In the genomic region with DNA sequence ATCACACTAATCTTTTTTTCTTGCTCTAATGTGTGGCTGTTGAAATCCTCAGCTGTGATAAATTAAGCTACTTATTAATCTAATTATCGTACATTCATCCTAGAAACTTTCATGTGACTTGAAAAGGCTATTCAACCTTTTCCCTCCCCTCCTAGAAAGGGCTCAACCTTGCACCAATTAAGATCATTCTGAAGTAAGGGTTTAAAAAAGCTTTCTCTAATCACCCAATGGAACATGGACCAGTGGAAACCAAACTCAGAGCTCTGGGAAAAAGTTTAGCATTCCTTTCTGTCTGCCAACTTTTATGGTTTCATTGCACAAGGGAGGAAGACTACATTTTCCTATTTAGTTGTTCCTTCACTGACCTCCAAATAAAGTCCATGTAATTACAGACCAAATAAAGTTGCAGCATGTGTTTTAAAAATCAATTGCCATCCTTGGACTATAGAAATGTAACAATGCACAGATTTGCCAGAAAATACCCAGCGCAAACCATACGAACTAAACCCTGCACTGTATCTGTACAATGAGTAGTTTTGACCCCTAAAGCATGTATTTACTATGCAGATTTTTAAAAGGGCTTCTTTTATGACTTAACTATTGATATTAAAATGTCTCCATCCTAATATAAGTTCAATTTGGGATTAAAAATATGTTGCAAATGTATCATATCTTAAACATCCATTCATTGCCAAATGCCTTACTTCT, we compare ENCODE assay signal across 1 cellular context.
TF ChIP-seq lines count a peak whose summit lies in the region.

No MANE protein-coding gene starts in this region.

TF ChIP-seq in GM23338, 12 proteins besides CTCF, POLR2A, EP300 and RAD21 (continued from another document):
- no peak for TF ChIP-seq NANOG (IDR thresholded peaks at IDR 0.05; ENCODE audit: borderline replicate concordance)
- TF ChIP-seq EZH2 (IDR thresholded peaks at IDR 0.05; ENCODE audit: low read depth, unreplicated experiment), result no peak
- no peak for TF ChIP-seq JUNB (IDR thresholded peaks at IDR 0.05; ENCODE audit: unreplicated experiment)
- TF ChIP-seq, protein P1, sequence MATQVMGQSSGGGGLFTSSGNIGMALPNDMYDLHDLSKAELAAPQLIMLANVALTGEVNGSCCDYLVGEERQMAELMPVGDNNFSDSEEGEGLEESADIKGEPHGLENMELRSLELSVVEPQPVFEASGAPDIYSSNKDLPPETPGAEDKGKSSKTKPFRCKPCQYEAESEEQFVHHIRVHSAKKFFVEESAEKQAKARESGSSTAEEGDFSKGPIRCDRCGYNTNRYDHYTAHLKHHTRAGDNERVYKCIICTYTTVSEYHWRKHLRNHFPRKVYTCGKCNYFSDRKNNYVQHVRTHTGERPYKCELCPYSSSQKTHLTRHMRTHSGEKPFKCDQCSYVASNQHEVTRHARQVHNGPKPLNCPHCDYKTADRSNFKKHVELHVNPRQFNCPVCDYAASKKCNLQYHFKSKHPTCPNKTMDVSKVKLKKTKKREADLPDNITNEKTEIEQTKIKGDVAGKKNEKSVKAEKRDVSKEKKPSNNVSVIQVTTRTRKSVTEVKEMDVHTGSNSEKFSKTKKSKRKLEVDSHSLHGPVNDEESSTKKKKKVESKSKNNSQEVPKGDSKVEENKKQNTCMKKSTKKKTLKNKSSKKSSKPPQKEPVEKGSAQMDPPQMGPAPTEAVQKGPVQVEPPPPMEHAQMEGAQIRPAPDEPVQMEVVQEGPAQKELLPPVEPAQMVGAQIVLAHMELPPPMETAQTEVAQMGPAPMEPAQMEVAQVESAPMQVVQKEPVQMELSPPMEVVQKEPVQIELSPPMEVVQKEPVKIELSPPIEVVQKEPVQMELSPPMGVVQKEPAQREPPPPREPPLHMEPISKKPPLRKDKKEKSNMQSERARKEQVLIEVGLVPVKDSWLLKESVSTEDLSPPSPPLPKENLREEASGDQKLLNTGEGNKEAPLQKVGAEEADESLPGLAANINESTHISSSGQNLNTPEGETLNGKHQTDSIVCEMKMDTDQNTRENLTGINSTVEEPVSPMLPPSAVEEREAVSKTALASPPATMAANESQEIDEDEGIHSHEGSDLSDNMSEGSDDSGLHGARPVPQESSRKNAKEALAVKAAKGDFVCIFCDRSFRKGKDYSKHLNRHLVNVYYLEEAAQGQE (IDR thresholded peaks at IDR 0.05; ENCODE audit: unreplicated experiment), result no peak
- TF ChIP-seq, protein P2, sequence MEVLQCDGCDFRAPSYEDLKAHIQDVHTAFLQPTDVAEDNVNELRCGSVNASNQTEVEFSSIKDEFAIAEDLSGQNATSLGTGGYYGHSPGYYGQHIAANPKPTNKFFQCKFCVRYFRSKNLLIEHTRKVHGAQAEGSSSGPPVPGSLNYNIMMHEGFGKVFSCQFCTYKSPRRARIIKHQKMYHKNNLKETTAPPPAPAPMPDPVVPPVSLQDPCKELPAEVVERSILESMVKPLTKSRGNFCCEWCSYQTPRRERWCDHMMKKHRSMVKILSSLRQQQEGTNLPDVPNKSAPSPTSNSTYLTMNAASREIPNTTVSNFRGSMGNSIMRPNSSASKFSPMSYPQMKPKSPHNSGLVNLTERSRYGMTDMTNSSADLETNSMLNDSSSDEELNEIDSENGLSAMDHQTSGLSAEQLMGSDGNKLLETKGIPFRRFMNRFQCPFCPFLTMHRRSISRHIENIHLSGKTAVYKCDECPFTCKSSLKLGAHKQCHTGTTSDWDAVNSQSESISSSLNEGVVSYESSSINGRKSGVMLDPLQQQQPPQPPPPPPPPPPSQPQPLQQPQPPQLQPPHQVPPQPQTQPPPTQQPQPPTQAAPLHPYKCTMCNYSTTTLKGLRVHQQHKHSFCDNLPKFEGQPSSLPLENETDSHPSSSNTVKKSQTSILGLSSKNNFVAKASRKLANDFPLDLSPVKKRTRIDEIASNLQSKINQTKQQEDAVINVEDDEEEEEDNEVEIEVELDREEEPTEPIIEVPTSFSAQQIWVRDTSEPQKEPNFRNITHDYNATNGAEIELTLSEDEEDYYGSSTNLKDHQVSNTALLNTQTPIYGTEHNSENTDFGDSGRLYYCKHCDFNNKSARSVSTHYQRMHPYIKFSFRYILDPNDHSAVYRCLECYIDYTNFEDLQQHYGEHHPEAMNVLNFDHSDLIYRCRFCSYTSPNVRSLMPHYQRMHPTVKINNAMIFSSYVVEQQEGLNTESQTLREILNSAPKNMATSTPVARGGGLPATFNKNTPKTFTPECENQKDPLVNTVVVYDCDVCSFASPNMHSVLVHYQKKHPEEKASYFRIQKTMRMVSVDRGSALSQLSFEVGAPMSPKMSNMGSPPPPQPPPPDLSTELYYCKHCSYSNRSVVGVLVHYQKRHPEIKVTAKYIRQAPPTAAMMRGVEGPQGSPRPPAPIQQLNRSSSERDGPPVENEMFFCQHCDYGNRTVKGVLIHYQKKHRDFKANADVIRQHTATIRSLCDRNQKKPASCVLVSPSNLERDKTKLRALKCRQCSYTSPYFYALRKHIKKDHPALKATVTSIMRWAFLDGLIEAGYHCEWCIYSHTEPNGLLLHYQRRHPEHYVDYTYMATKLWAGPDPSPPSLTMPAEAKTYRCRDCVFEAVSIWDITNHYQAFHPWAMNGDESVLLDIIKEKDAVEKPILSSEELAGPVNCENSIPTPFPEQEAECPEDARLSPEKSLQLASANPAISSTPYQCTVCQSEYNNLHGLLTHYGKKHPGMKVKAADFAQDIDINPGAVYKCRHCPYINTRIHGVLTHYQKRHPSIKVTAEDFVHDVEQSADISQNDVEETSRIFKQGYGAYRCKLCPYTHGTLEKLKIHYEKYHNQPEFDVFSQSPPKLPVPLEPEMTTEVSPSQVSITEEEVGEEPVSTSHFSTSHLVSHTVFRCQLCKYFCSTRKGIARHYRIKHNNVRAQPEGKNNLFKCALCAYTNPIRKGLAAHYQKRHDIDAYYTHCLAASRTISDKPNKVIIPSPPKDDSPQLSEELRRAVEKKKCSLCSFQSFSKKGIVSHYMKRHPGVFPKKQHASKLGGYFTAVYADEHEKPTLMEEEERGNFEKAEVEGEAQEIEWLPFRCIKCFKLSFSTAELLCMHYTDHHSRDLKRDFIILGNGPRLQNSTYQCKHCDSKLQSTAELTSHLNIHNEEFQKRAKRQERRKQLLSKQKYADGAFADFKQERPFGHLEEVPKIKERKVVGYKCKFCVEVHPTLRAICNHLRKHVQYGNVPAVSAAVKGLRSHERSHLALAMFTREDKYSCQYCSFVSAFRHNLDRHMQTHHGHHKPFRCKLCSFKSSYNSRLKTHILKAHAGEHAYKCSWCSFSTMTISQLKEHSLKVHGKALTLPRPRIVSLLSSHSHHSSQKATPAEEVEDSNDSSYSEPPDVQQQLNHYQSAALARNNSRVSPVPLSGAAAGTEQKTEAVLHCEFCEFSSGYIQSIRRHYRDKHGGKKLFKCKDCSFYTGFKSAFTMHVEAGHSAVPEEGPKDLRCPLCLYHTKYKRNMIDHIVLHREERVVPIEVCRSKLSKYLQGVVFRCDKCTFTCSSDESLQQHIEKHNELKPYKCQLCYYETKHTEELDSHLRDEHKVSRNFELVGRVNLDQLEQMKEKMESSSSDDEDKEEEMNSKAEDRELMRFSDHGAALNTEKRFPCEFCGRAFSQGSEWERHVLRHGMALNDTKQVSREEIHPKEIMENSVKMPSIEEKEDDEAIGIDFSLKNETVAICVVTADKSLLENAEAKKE (CRISPR knock-in tag; IDR thresholded peaks at IDR 0.05), result no peak
- no peak for TF ChIP-seq ZNF114 (CRISPR knock-in tag; IDR thresholded peaks at IDR 0.05)
- TF ChIP-seq STAT1 (IDR thresholded peaks at IDR 0.05; ENCODE audit: unreplicated experiment), result no peak
